Comparison of ENCODE assay signal across 14 cellular contexts in genomic region chr10:69955897-69956832, GRCh38.
A peak's percentile ranks its signal among the peaks of the same experiment; 100 is the strongest.
DNase-seq lines count a peak whose midpoint lies in the region; ATAC-seq, FAIRE-seq and TF ChIP-seq lines count a peak whose summit lies in the region.
"Had no signal": no experiment of that assay in that cellular context is flagged by ENCODE, and none has a peak within 500 bp of the region (broad histone marks: within the 10 kb centered on the region; RNA-seq: fewer than 3 reads in every experiment).

No MANE protein-coding gene starts in this region.

- no peak overlapping the region for H3K4me2 ChIP-seq in K562 (ENCODE audit: insufficient read depth, low read length)

- DNase-seq in HPDE6-E6E7 (ENCODE audit: extremely low spot score) = peak; percentile 60
- peak in 1 of 4 experiments; percentile 26 for DNase-seq in K562 (ENCODE audit: extremely low read depth in 1 of 4, low spot score in 3 of 4)
- DNase-seq in islet precursor cell = peak; percentile 33
- no peak for DNase-seq in T1000 (lab: John Stamatoyannopoulos, UW)
- DNase-seq in activated gamma-delta T cell treated with Interleukin-2 at 50 U/mL for 16 hours = no peak
- DNase-seq: BE2C; CD8-positive, alpha-beta memory T cell; GF-D8; NCI-H2107; NCI-H345; NCI-H69 had no signal

- no peak for FAIRE-seq in K562 (lab: Jason Lieb, UNC)

- no peak overlapping the region for H3K27ac ChIP-seq in K562 (ENCODE audit: extremely low read depth, low read depth, low read length)
- H3K27ac ChIP-seq: SK-N-MC had no signal

- in situ Hi-C loops in K562 (cut with MboI) = no loop called here

- CTCF ChIA-PET in K562 (lab: Yijun Ruan, JAX; ENCODE audit: low intra/inter-chr PET ratio) = no interaction called here

- H3K9me3 Mint-ChIP-seq in stimulated activated memory B cell treated with anti-CD40 and anti-IgM and Interleukin-4, amounts not matched to agents 10 μg/mL and 1 μg/mL and 100 μg/mL, for 72 hours = no peaks in the 10 kb centered on the region
- H3K9me3 Mint-ChIP-seq: CD8-positive, alpha-beta memory T cell had no signal

- H3K27ac Mint-ChIP-seq in stimulated activated memory B cell treated with anti-CD40 and anti-IgM and Interleukin-4, amounts not matched to agents 10 μg/mL and 1 μg/mL and 100 μg/mL, for 72 hours = peak overlapping the region; percentile 82
- H3K27ac Mint-ChIP-seq: CD8-positive, alpha-beta memory T cell had no signal

- H3K4me3 ChIP-seq in K562 = no peak overlapping the region
- H3K4me3 ChIP-seq: SK-N-MC had no signal

- H2AFZ ChIP-seq in K562 (ENCODE audit: low read depth, low read length) = no peak overlapping the region

- intact Hi-C loops in K562 (cut with micrococcal nuclease) = no loop called here

- no peak for TF ChIP-seq EP300 in K562 (IDR thresholded peaks at IDR 0.05; ENCODE audit: low read length)

- H3K9ac ChIP-seq in K562 (ENCODE audit: insufficient read depth in 1 of 2, low read depth in 2 of 2, low read length in 2 of 2) = no peak overlapping the region

- no peaks in the 10 kb centered on the region for H3K9me1 ChIP-seq in K562 (ENCODE audit: control insufficient read depth, insufficient read depth, low read length)

- peak overlapping the region; percentile 1 for H3K4me3 Mint-ChIP-seq in stimulated activated memory B cell treated with anti-CD40 and anti-IgM and Interleukin-4, amounts not matched to agents 10 μg/mL and 1 μg/mL and 100 μg/mL, for 72 hours
- H3K4me3 Mint-ChIP-seq: CD8-positive, alpha-beta memory T cell had no signal

- WGBS in K562 (ENCODE audit: insufficient coverage, low coverage, missing lambda C conversion rate) = 1% methylated on average over 17 of the region's 17 CpGs

- no peak for TF ChIP-seq CTCF in K562 (IDR thresholded peaks at IDR 0.05 in 2 of 3, conservative IDR thresholded peaks at IDR 0.05 in 1 of 3; ENCODE audit: insufficient read depth in 2 of 3, low read depth in 1 of 3, low read length in 3 of 3)

- no peaks in the 10 kb centered on the region for H3K36me3 Mint-ChIP-seq in stimulated activated memory B cell treated with anti-CD40 and anti-IgM and Interleukin-4, amounts not matched to agents 10 μg/mL and 1 μg/mL and 100 μg/mL, for 72 hours
- H3K36me3 Mint-ChIP-seq: CD8-positive, alpha-beta memory T cell had no signal

- no peaks in the 10 kb centered on the region for H3K4me1 ChIP-seq in K562 (replicated peaks in 1 of 2; ENCODE audit: control insufficient read depth in 2 of 2, insufficient read depth in 2 of 2, low read length in 2 of 2)
- H3K4me1 ChIP-seq: BE2C had no signal

- no peaks in the 10 kb centered on the region for H3K79me2 ChIP-seq in K562 (ENCODE audit: control insufficient read depth, insufficient read depth, low read length)

- peaks cover 12 to 27% of the 10 kb centered on the region in 2 experiments; a peak in 4 of 5 replicates for H3K27me3 ChIP-seq in K562 (ENCODE audit: control insufficient read depth in 2 of 2, insufficient read depth in 2 of 2, low read length in 2 of 2)
- H3K27me3 ChIP-seq: BE2C had no signal

- H4K20me1 ChIP-seq in K562 (replicated peaks; ENCODE audit: control insufficient read depth, insufficient read depth, low read length) = no peaks in the 10 kb centered on the region; the same call in 1 of the 2 replicates

- no peak for ATAC-seq in K562
- peak; percentile 7 for ATAC-seq in stimulated activated memory B cell treated with anti-CD40 and anti-IgM and Interleukin-4, amounts not matched to agents 10 μg/mL and 1 μg/mL and 100 μg/mL, for 72 hours
- ATAC-seq in HG03457 (IDR thresholded peaks at IDR 0.05; ENCODE audit: unreplicated experiment) = no peak

- TF ChIP-seq RAD21 in K562 (CRISPR knock-in tag; conservative IDR thresholded peaks at IDR 0.05 in 1 of 2, IDR thresholded peaks at IDR 0.05 in 1 of 2) = no peak

- peaks cover 74% of the 10 kb centered on the region for H3K4me1 Mint-ChIP-seq in stimulated activated memory B cell treated with anti-CD40 and anti-IgM and Interleukin-4, amounts not matched to agents 10 μg/mL and 1 μg/mL and 100 μg/mL, for 72 hours
- H3K4me1 Mint-ChIP-seq: CD8-positive, alpha-beta memory T cell had no signal

- no TSS peak for BruUV-seq in K562 (replicated peaks; lab: Mats Ljungman, UMichigan)

- H3K27me3 Mint-ChIP-seq in stimulated activated memory B cell treated with anti-CD40 and anti-IgM and Interleukin-4, amounts not matched to agents 10 μg/mL and 1 μg/mL and 100 μg/mL, for 72 hours = peaks cover 23% of the 10 kb centered on the region

- no peaks in the 10 kb centered on the region for H3K36me3 ChIP-seq in K562 (ENCODE audit: control insufficient read depth, insufficient read depth, low read length)
- H3K36me3 ChIP-seq: BE2C had no signal

- POLR2A ChIA-PET in K562 (lab: Yijun Ruan, JAX) = no interaction called here

- no peaks in the 10 kb centered on the region for H3K9me3 ChIP-seq in K562 (replicated peaks; ENCODE audit: control insufficient read depth, insufficient read depth, low read depth, low read length)
- H3K9me3 ChIP-seq: BE2C had no signal

- TF ChIP-seq POLR2A in K562 (conservative IDR thresholded peaks at IDR 0.05) = no peak

TF ChIP-seq in K562, 482 proteins besides CTCF, POLR2A, EP300 and RAD21:
- TF ChIP-seq EGR1 (conservative IDR thresholded peaks at IDR 0.05) = peak; percentile 78
- TF ChIP-seq HDAC8 (tag; IDR thresholded peaks at IDR 0.05) = no peak
- peak; percentile 66 for TF ChIP-seq CREM (IDR thresholded peaks at IDR 0.05; ENCODE audit: low read depth)
- TF ChIP-seq ATF3 (IDR thresholded peaks at IDR 0.05) = peak; percentile 44; the same call in 1 of the 2 replicates
- no peak for TF ChIP-seq ATF3 (CRISPR knock-in tag; conservative IDR thresholded peaks at IDR 0.05)

Comparison
In these comparisons a context has a peak if more than half of its experiments do, and no peak if none do; other contexts are left out.
1. DNase-seq: peak in HPDE6-E6E7 (single experiment) and islet precursor cell (single experiment); none in T1000 (single experiment) and activated gamma-delta T cell treated with Interleukin-2 at 50 U/mL for 16 hours (single experiment).